ENCODE assay signal across 18 cellular contexts in the genomic region with DNA sequence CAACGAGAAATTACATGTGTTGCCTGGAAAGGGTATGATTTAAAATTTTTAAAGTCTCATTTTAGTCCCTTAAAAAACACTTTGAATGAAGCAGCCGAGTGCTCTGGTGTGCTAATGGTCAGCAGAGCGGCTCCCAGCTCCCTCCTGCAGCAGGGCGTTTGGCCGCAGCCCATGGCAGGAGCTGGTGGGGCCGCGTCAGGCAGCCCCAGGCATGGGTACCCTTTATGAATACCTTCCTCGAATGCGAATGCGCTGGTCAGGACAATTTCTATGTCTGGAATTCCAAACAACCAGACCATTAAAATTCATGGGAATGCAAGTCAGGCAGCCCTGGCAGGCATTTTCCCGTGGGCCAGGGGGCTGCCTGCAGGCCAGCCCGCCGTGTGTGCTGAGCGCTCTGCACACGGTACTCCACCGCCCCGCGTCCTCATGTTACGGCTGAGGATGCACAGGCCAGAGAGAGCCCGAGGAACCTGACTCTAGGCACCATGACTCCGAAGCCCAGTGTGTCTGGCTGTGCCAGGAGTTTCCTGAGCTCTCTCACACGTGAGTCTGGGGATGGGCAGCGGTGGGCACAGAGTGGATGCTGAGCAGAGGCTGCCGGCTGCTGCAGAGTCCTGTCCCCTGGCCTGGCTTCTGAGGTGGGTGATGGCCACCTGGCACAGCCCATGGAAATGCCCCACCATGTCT.
DNase-seq lines count a peak whose midpoint lies in the region; TF ChIP-seq lines count a peak whose summit lies in the region.
"Had no signal": no experiment of that assay in that cellular context is flagged by ENCODE, and none has a peak within 500 bp of the region (broad histone marks: within the 10 kb centered on the region; RNA-seq: fewer than 3 reads in every experiment).

No MANE protein-coding gene starts in this region.

- TF ChIP-seq CTCF in endodermal cell (conservative IDR thresholded peaks at IDR 0.05) (no peak), chondrocyte (IDR thresholded peaks at IDR 0.05) (no peak)

- no peaks in the 10 kb centered on the region for H3K36me3 ChIP-seq in endodermal cell (ENCODE audit: control insufficient read depth, insufficient read depth, low read length)

- H3K27ac Mint-ChIP-seq in endodermal cell (no peak overlapping the region), chondrocyte (ENCODE audit: unreplicated experiment) (no peak overlapping the region)
- H3K27ac Mint-ChIP-seq: CD8-positive, alpha-beta memory T cell; HFFc6 had no signal

- DNase-seq in activated effector memory CD4-positive, alpha-beta T cell treated with anti-CD3 and anti-CD28 coated beads, Interleukin-2, amount 50 U/mL, for 16 hours: peak; percentile 28
- DNase-seq in activated effector memory CD4-positive, alpha-beta T cell treated with Interleukin-2 at 50 U/mL for 16 hours: no peak
- DNase-seq in endodermal cell: peak; percentile 44
- peak; percentile 53 for DNase-seq in posterior vena cava (ENCODE audit: low spot score)
- no peak for DNase-seq in NK-92 treated with Interleukin-12 subunit alpha and Interleukin-12 subunit beta, amount 100 ng/mL, for 24 hours (lab: John Stamatoyannopoulos, UW)
- no peak for DNase-seq in stimulated activated CD4-positive, alpha-beta T cell treated with anti-CD3 and anti-CD28 coated beads, Interleukin-1b, Interleukin-23, amount 100 ng/mL, for 48 hours
- DNase-seq in HT-29 (ENCODE audit: low spot score): no peak
- no peak for DNase-seq in chondrocyte (ENCODE audit: low spot score)
- DNase-seq: CD8-positive, alpha-beta memory T cell; GF-D8; GOT3; HFFc6; IMR-90; Kasumi-1; NCI-H1105; NCI-H1694; NCI-H524 had no signal

- H3K36me3 Mint-ChIP-seq in endodermal cell (ENCODE audit: low read depth) (peaks cover 9% of the 10 kb centered on the region), chondrocyte (ENCODE audit: low read depth) (peaks cover 2% of the 10 kb centered on the region)
- H3K36me3 Mint-ChIP-seq: CD8-positive, alpha-beta memory T cell had no signal

- no peaks in the 10 kb centered on the region for H3K27me3 ChIP-seq in endodermal cell (ENCODE audit: control insufficient read depth, insufficient read depth, low read length, poor library complexity, severe bottlenecking)
- H3K27me3 ChIP-seq: BLaER1 had no signal

- H3K4me3 Mint-ChIP-seq in endodermal cell (no peak overlapping the region), chondrocyte (ENCODE audit: unreplicated experiment) (no peak overlapping the region)
- H3K4me3 Mint-ChIP-seq: CD8-positive, alpha-beta memory T cell; HFFc6 had no signal

- H3K4me1 Mint-ChIP-seq in endodermal cell: no peaks in the 10 kb centered on the region
- peaks cover 1% of the 10 kb centered on the region for H3K4me1 Mint-ChIP-seq in chondrocyte (ENCODE audit: low read depth)

- H3K27ac ChIP-seq in endodermal cell (ENCODE audit: low read depth, low read length): peak overlapping the region; percentile 44
- H3K27ac ChIP-seq: BLaER1 had no signal

- H3K9me3 Mint-ChIP-seq in endodermal cell (peaks cover under 1% of the 10 kb centered on the region), chondrocyte (ENCODE audit: low read depth) (no peaks in the 10 kb centered on the region)
- H3K9me3 Mint-ChIP-seq: CD8-positive, alpha-beta memory T cell; HFFc6 had no signal

- no peaks in the 10 kb centered on the region for H3K27me3 Mint-ChIP-seq in endodermal cell (ENCODE audit: insufficient read depth)
- H3K27me3 Mint-ChIP-seq in chondrocyte (ENCODE audit: low read depth): peaks cover 14% of the 10 kb centered on the region

- no peak overlapping the region for H3K9ac ChIP-seq in endodermal cell (ENCODE audit: extremely low read depth, low read length, poor library complexity, severe bottlenecking)
- H3K9ac ChIP-seq: BLaER1 had no signal

- no peak overlapping the region for H3K4me3 ChIP-seq in endodermal cell (ENCODE audit: low read length)
- H3K4me3 ChIP-seq: BLaER1 had no signal

- H3K4me1 ChIP-seq in endodermal cell (ENCODE audit: control insufficient read depth, insufficient read depth, low read length): no peaks in the 10 kb centered on the region

- H3K9me3 ChIP-seq in endodermal cell (ENCODE audit: control insufficient read depth, low read length): no peaks in the 10 kb centered on the region
- H3K9me3 ChIP-seq: BLaER1 had no signal

- WGBS in endodermal cell (ENCODE audit: insufficient coverage in 1 of 2, insufficient read length in 1 of 2), 2 experiments: 93 to 96% methylated on average over 21 to 24 of the region's 24 CpGs

- intact Hi-C loops in posterior vena cava (cut with DNase I): loop anchor here in 1 of 2 donors (1.0 kb wide), 1 partner anchor 149 kb away; no protein-coding TSS in a partner anchor

Comparison
In these comparisons a context has a peak if more than half of its experiments do, and no peak if none do; other contexts are left out.
1. DNase-seq: peak in activated effector memory CD4-positive, alpha-beta T cell treated with anti-CD3 and anti-CD28 coated beads, Interleukin-2, amount 50 U/mL, for 16 hours (single experiment), endodermal cell (single experiment) and posterior vena cava (single experiment); none in activated effector memory CD4-positive, alpha-beta T cell treated with Interleukin-2 at 50 U/mL for 16 hours (single experiment), NK-92 treated with Interleukin-12 subunit alpha and Interleukin-12 subunit beta, amount 100 ng/mL, for 24 hours (single experiment), stimulated activated CD4-positive, alpha-beta T cell treated with anti-CD3 and anti-CD28 coated beads, Interleukin-1b, Interleukin-23, amount 100 ng/mL, for 48 hours (single experiment), HT-29 (single experiment) and chondrocyte (single experiment).